Comparison of ENCODE assay signal across 8 cellular contexts in genomic region chr14:96391293-96392118, GRCh38. TPM values are rescaled to one million over a fixed set of nuclear protein-coding genes. Genes with fewer than 3 reads are reported as not detected.
DNase-seq lines count a peak whose midpoint lies in the region; ATAC-seq and TF ChIP-seq lines count a peak whose summit lies in the region.

No MANE protein-coding gene starts in this region.

- TF ChIP-seq POLR2A in GM10847 (IDR thresholded peaks at IDR 0.05; ENCODE audit: extremely low read depth, insufficient read length), result peak; percentile 70
- TF ChIP-seq POLR2A in tibial nerve (IDR thresholded peaks at IDR 0.05), result peak in 1 of 2 donors; percentile 35

- peak overlapping the region; percentile 75 for H3K4me2 ChIP-seq in parathyroid adenoma (ENCODE audit: low read length)

- no peaks in the 10 kb centered on the region for H3K79me2 ChIP-seq in parathyroid adenoma

- H2AFZ ChIP-seq in parathyroid adenoma, result peak overlapping the region; percentile 98

- H3K4me1 ChIP-seq in cardiac muscle cell (ENCODE audit: low read depth) (no peaks in the 10 kb centered on the region), parathyroid adenoma (no peaks in the 10 kb centered on the region), tibial nerve (peaks cover 0 to 13% (median 4%) of the 10 kb centered on the region in 4 donors)

- no peak for TF ChIP-seq EP300 in tibial nerve (IDR thresholded peaks at IDR 0.05)

- H3K27me3 ChIP-seq in cardiac muscle cell, result peaks cover 17% of the 10 kb centered on the region
- H3K27me3 ChIP-seq in parathyroid adenoma (ENCODE audit: control insufficient read depth, insufficient read depth, low read length), result no peaks in the 10 kb centered on the region
- no peaks in the 10 kb centered on the region for H3K27me3 ChIP-seq in tibial nerve

- peaks cover 9% of the 10 kb centered on the region for H3K27me3 Mint-ChIP-seq in activated naive CD8-positive, alpha-beta T cell treated with anti-CD3 and anti-CD28 coated beads for 36 hours

- H3K4me3 ChIP-seq in cardiac muscle cell (peak overlapping the region; percentile 66), parathyroid adenoma (ENCODE audit: low read depth, low read length) (peak overlapping the region; percentile 68), tibial nerve (peak overlapping the region; percentile 60 to 92 (median 74))

- no peak for TF ChIP-seq CTCF in cardiac muscle cell (IDR thresholded peaks at IDR 0.05; ENCODE audit: low read depth, low read length)
- TF ChIP-seq CTCF in parathyroid adenoma (IDR thresholded peaks at IDR 0.05), result no peak
- peak in 1 of 5 experiments; percentile 26 for TF ChIP-seq CTCF in tibial nerve (IDR thresholded peaks at IDR 0.05)

- H3K27ac Mint-ChIP-seq in activated naive CD8-positive, alpha-beta T cell treated with anti-CD3 and anti-CD28 coated beads for 36 hours, result peak overlapping the region; percentile 86

- H3K36me3 ChIP-seq in cardiac muscle cell, result peaks cover 7% of the 10 kb centered on the region
- no peaks in the 10 kb centered on the region for H3K36me3 ChIP-seq in parathyroid adenoma (ENCODE audit: control insufficient read depth, insufficient read depth, low read length)
- H3K36me3 ChIP-seq in tibial nerve, result peaks cover 0 to 3% (median 0%) of the 10 kb centered on the region in 3 donors

- H3K9ac ChIP-seq in parathyroid adenoma, result peak overlapping the region; percentile 2

- no peak overlapping the region for H3K27ac ChIP-seq in cardiac muscle cell
- H3K27ac ChIP-seq in parathyroid adenoma, result peak overlapping the region; percentile 55
- H3K27ac ChIP-seq in tibial nerve, result peak overlapping the region; percentile 44 to 76 (median 72)

- H3K36me3 Mint-ChIP-seq in activated naive CD8-positive, alpha-beta T cell treated with anti-CD3 and anti-CD28 coated beads for 36 hours, result no peaks in the 10 kb centered on the region

- peak overlapping the region; percentile 86 for H3K4me3 Mint-ChIP-seq in activated naive CD8-positive, alpha-beta T cell treated with anti-CD3 and anti-CD28 coated beads for 36 hours

- 1 to 2% methylated on average over 31 to 65 of the region's 79 CpGs for WGBS in tibial nerve, 2 donors

- ATAC-seq in HG02623 (IDR thresholded peaks at IDR 0.05; ENCODE audit: unreplicated experiment), result peak; percentile 87
- ATAC-seq in SK-N-SH treated with all-trans-retinoic acid at 6 μM for 48 hours, result peak; percentile 96

- DNase-seq in NCI-H1092 treated with DMSO at 0.1 percent for 48 hours (lab: John Stamatoyannopoulos, UW) (peak; percentile 93), cardiac muscle cell (ENCODE audit: low read depth in 1 of 2, low spot score in 1 of 2) (peak; percentile 97 to 98), tibial nerve (ENCODE audit: low spot score in 2 of 2) (peak; percentile 93 to 94)
- DNase-seq in activated naive CD8-positive, alpha-beta T cell treated with anti-CD3 and anti-CD28 coated beads for 36 hours, result peak; percentile 100

- no peaks in the 10 kb centered on the region for H3K9me3 Mint-ChIP-seq in activated naive CD8-positive, alpha-beta T cell treated with anti-CD3 and anti-CD28 coated beads for 36 hours

- H3K9me3 ChIP-seq in cardiac muscle cell (ENCODE audit: low read depth) (no peaks in the 10 kb centered on the region), parathyroid adenoma (ENCODE audit: control insufficient read depth, low read length) (no peaks in the 10 kb centered on the region), tibial nerve (no peaks in the 10 kb centered on the region)

- peaks cover 6% of the 10 kb centered on the region for H3K4me1 Mint-ChIP-seq in activated naive CD8-positive, alpha-beta T cell treated with anti-CD3 and anti-CD28 coated beads for 36 hours

TF ChIP-seq in SK-N-SH treated with all-trans-retinoic acid at 6 μM for 48 hours, 23 proteins besides CTCF, POLR2A, EP300 and RAD21:
- no peak for TF ChIP-seq GLIS3 (CRISPR knock-in tag; IDR thresholded peaks at IDR 0.05)
- no peak for TF ChIP-seq CSRNP3 (CRISPR knock-in tag; IDR thresholded peaks at IDR 0.05)
- TF ChIP-seq ZFP3 (CRISPR knock-in tag; IDR thresholded peaks at IDR 0.05), result no peak
- TF ChIP-seq RARB (CRISPR knock-in tag; IDR thresholded peaks at IDR 0.05), result no peak

RNA-seq across cellular contexts. Expression of gene AK7, which starts 0.4 kb away (rescaled TPM):
- total RNA-seq in activated naive CD8-positive, alpha-beta T cell treated with anti-CD3 and anti-CD28 coated beads for 36 hours, result under 1 TPM; 0.86 to 0.97 TPM
- total RNA-seq in cardiac muscle cell, result 5.6 and 7.6 TPM in 2 replicates
- 4.1 and 7.2 TPM in 2 replicates for polyA plus RNA-seq in cardiac muscle cell
- total RNA-seq in tibial nerve, result 1 to 10 TPM in 3 of 4 donors, under 1 TPM in 1; 0.90 to 8.4 (median 4.4) TPM

RNA-seq across cellular contexts. Expression of gene GSKIP, which starts 28.2 kb away (rescaled TPM):
- total RNA-seq in activated naive CD8-positive, alpha-beta T cell treated with anti-CD3 and anti-CD28 coated beads for 36 hours, result 10 to 100 TPM; 18.1 to 22.8 TPM
- 11.8 and 16.4 TPM in 2 replicates for total RNA-seq in cardiac muscle cell
- 27.5 and 30.8 TPM in 2 replicates for polyA plus RNA-seq in cardiac muscle cell
- 10 to 100 TPM in 3 of 4 donors, 1 to 10 TPM in 1; 9.9 to 23.2 (median 13.3) TPM for total RNA-seq in tibial nerve

RNA-seq across cellular contexts. Expression of gene ATG2B, which starts 28.4 kb away (rescaled TPM):
- total RNA-seq in activated naive CD8-positive, alpha-beta T cell treated with anti-CD3 and anti-CD28 coated beads for 36 hours, result 10 to 100 TPM; 15.3 to 15.9 TPM
- total RNA-seq in cardiac muscle cell (11.8 and 18.2 TPM in 2 replicates), tibial nerve (10 to 100 TPM; 26.4 to 44.9 (median 37.6) TPM)
- polyA plus RNA-seq in cardiac muscle cell, result 3.9 and 5.8 TPM in 2 replicates
